Comparison of ENCODE assay signal across 12 cellular contexts in the genomic region with DNA sequence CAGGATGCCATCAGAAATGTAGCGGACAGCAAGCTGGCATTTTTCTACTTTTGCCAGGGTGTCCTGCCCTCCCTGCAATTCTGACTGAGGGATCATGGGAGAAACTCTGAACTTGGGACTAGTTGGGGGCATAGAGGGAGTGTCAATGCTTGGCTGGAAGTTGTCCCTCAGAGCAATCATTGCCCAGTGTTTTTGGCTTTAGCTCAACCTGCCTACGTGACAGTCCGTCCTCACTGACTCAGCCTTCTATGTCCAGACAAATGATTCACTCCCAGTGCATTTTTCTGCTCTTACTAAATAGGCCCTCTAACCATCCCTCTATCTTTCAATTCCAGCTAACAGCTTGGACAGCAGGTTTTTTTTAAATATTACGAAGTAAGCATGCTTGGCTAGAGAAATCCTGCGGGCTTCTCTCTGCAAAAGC.
A peak's percentile ranks its signal among the peaks of the same experiment; 100 is the strongest.
DNase-seq lines count a peak whose midpoint lies in the region; ATAC-seq and TF ChIP-seq lines count a peak whose summit lies in the region.
"Had no signal": no experiment of that assay in that cellular context is flagged by ENCODE, and none has a peak within 500 bp of the region (broad histone marks: within the 10 kb centered on the region; RNA-seq: fewer than 3 reads in every experiment).

No MANE protein-coding gene starts in this region.

- ATAC-seq in psoas muscle (peak in 3 of 4 donors; percentile 80 to 98 (median 89)), GM18861 (IDR thresholded peaks at IDR 0.05; ENCODE audit: unreplicated experiment) (no peak)
- ATAC-seq: activated CD4-positive, CD25-positive, alpha-beta regulatory T cell treated with anti-CD3 and anti-CD28 coated beads, Interleukin-2, amount 50 U/mL, for 24 hours had no signal

- no peaks in the 10 kb centered on the region for H3K9me3 ChIP-seq in psoas muscle
- H3K9me3 ChIP-seq: sigmoid colon had no signal

- CTCF ChIA-PET in RWPE1 (lab: Yijun Ruan, JAX), result interaction anchor here (0.6 kb wide), 1 partner anchor 1089 kb away, joined by 3 read pairs; no protein-coding TSS in a partner anchor

- TF ChIP-seq CTCF in RWPE1 (conservative IDR thresholded peaks at IDR 0.05; ENCODE audit: low read depth), result no peak
- TF ChIP-seq CTCF in fibroblast of villous mesenchyme (IDR thresholded peaks at IDR 0.05; ENCODE audit: insufficient read depth, low read depth, low read length), result no peak
- no peak for TF ChIP-seq CTCF in psoas muscle (IDR thresholded peaks at IDR 0.05)
- no peak for TF ChIP-seq CTCF in type B pancreatic cell (conservative IDR thresholded peaks at IDR 0.05)

- no peaks in the 10 kb centered on the region for H3K9me3 Mint-ChIP-seq in type B pancreatic cell

- 63 to 70% (median 64%) methylated on average over 5 of the region's 5 CpGs for WGBS in psoas muscle, 3 donors

- POLR2A ChIA-PET in RWPE1 (lab: Yijun Ruan, JAX; ENCODE audit: low non-redundant PET), result no interaction called here

- H3K4me1 Mint-ChIP-seq in type B pancreatic cell (ENCODE audit: unreplicated experiment), result no peaks in the 10 kb centered on the region

- DNase-seq in GM04504 (ENCODE audit: low read depth) (peak; percentile 38), RWPE1 (ENCODE audit: low spot score) (peak; percentile 83), fibroblast of villous mesenchyme (ENCODE audit: low read depth) (peak; percentile 29), psoas muscle (peak in 1 of 2 donors; percentile 11), type B pancreatic cell (ENCODE audit: extremely low spot score, unreplicated experiment) (no peak), activated T-cell treated with anti-CD3 and anti-CD28 coated beads for 4 hours (no peak), T-helper 9 cell (no peak)
- DNase-seq: anterior cingulate cortex, NCI-H1930, sigmoid colon had no signal

- no peak overlapping the region for H3K4me3 Mint-ChIP-seq in type B pancreatic cell

- no peaks in the 10 kb centered on the region for H3K27me3 Mint-ChIP-seq in type B pancreatic cell

- H3K4me1 ChIP-seq in psoas muscle, result no peaks in the 10 kb centered on the region
- H3K4me1 ChIP-seq: sigmoid colon had no signal

- H3K36me3 ChIP-seq in psoas muscle (ENCODE audit: insufficient read depth in 1 of 2, low read depth in 1 of 2), result no peaks in the 10 kb centered on the region
- H3K36me3 ChIP-seq: sigmoid colon had no signal

- H3K36me3 Mint-ChIP-seq in type B pancreatic cell, result no peaks in the 10 kb centered on the region

- no peak overlapping the region for H3K27ac Mint-ChIP-seq in type B pancreatic cell

- intact Hi-C loops in psoas muscle (cut with DNase I), result no loop called here

- no peak overlapping the region for H3K4me3 ChIP-seq in fibroblast of villous mesenchyme (ENCODE audit: low read depth, low read length)
- H3K4me3 ChIP-seq in psoas muscle, result no peak overlapping the region
- H3K4me3 ChIP-seq: sigmoid colon had no signal

- H3K27ac ChIP-seq in RWPE1 (peak overlapping the region; percentile 67), psoas muscle (no peak overlapping the region)
- H3K27ac ChIP-seq: sigmoid colon had no signal

- H3K27me3 ChIP-seq in psoas muscle (ENCODE audit: insufficient read depth in 3 of 3, low read length in 2 of 3), result no peaks in the 10 kb centered on the region
- H3K27me3 ChIP-seq: sigmoid colon had no signal

Comparison
In these comparisons a context has a peak if more than half of its experiments do, and no peak if none do; other contexts are left out.
1. DNase-seq: peak in GM04504 (single experiment), RWPE1 (single experiment) and fibroblast of villous mesenchyme (single experiment); none in type B pancreatic cell (single experiment), activated T-cell treated with anti-CD3 and anti-CD28 coated beads for 4 hours (single experiment) and T-helper 9 cell (single experiment).